In the genomic region with DNA sequence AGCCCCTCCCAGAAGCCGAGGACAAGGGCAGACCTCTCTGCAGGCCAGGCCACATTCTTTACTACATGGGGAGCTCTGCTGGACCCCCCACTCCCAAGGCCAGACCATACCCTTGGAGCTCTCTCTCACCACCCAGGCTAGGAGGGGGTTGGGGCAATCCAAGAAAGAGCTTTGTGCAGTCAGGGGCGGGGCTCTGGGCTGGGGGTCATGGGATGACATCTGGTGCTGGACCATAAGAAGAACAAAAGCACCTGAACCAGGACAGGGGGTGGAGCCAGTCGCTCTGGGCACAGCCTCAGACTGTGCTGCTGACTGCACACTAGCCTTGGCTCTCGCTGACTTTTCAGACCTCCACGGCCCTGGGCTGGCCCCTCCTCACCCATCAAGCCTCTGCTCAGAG, we compare ENCODE assay signal across 37 cellular contexts. TPM values are rescaled to one million over a fixed set of nuclear protein-coding genes. Genes with fewer than 3 reads are reported as not detected.
"Had no signal": no experiment of that assay in that cellular context is flagged by ENCODE, and none has a peak within 500 bp of the region (broad histone marks: within the 10 kb centered on the region; RNA-seq: fewer than 3 reads in every experiment).

No MANE protein-coding gene starts in this region.

- H3K9me3 Mint-ChIP-seq: activated CD4-positive, alpha-beta memory T cell treated with anti-CD3 and anti-CD28 coated beads, Interleukin-2, amount 10 ng/mL, durations not matched to agents 7 days and 5 days; activated CD4-positive, alpha-beta T cell treated with anti-CD3 and anti-CD28 coated beads, Interleukin-2, amount 10 ng/mL, durations not matched to agents 7 days and 5 days; activated naive CD4-positive, alpha-beta T cell treated with anti-CD3 and anti-CD28 coated beads, Interleukin-2, amount 10 ng/mL, durations not matched to agents 7 days and 5 days; activated naive CD4-positive, alpha-beta T cell treated with anti-CD3 and anti-CD28 coated beads, Interleukin-2, amount 50 U/mL, for 24 hours; activated T-cell treated with anti-CD3 and anti-CD28 coated beads, Interleukin-2, amount 50 U/mL, for 24 hours; activated T-helper 2 cell treated with anti-CD3 and anti-CD28 coated beads, Interferon-gamma antibody, Interleukin-2, Interleukin-4, amounts not matched to agents 10 μg/mL and 5 μg/mL and 100 μg/mL, durations not matched to agents 14 hours and 24 hours and 36 hours; central memory CD8-positive, alpha-beta T cell; T-helper 1 cell treated with Interleukin-12 subunit alpha and Interleukin-12 subunit beta and Interleukin-4 antibody, amounts not matched to agents 30 μg/mL and 1 μg/mL, for 36 hours; T-helper 2 cell treated with Interferon-gamma antibody and Interleukin-4, amounts not matched to agents 5 μg/mL and 100 μg/mL, for 36 hours had no signal

- ATAC-seq: activated CD4-positive, alpha-beta T cell treated with anti-CD3 and anti-CD28 coated beads for 36 hours; activated CD4-positive, CD25-positive, alpha-beta regulatory T cell treated with anti-CD3 and anti-CD28 coated beads, Interleukin-2, amount 50 U/mL, for 24 hours; activated CD8-positive, alpha-beta memory T cell treated with anti-CD3 and anti-CD28 coated beads, Interleukin-2, amount 10 ng/mL, durations not matched to agents 7 days and 5 days; activated CD8-positive, alpha-beta T cell treated with anti-CD3 and anti-CD28 coated beads, Interleukin-2, amount 10 ng/mL, durations not matched to agents 7 days and 5 days; WTC11 had no signal

- H3K27ac Mint-ChIP-seq: activated CD4-positive, alpha-beta memory T cell treated with anti-CD3 and anti-CD28 coated beads, Interleukin-2, amount 10 ng/mL, durations not matched to agents 7 days and 5 days; activated CD4-positive, alpha-beta T cell treated with anti-CD3 and anti-CD28 coated beads for 36 hours; activated CD4-positive, alpha-beta T cell treated with anti-CD3 and anti-CD28 coated beads, Interleukin-2, amount 10 ng/mL, durations not matched to agents 7 days and 5 days; activated CD8-positive, alpha-beta memory T cell treated with anti-CD3 and anti-CD28 coated beads, Interleukin-2, amount 10 ng/mL, durations not matched to agents 7 days and 5 days; activated CD8-positive, alpha-beta T cell treated with anti-CD3 and anti-CD28 coated beads, Interleukin-2, amount 10 ng/mL, durations not matched to agents 7 days and 5 days; activated naive CD4-positive, alpha-beta T cell treated with anti-CD3 and anti-CD28 coated beads, Interleukin-2, amount 10 ng/mL, durations not matched to agents 7 days and 5 days; activated naive CD4-positive, alpha-beta T cell treated with anti-CD3 and anti-CD28 coated beads, Interleukin-2, amount 50 U/mL, for 24 hours; activated naive CD8-positive, alpha-beta T cell; activated T-cell treated with anti-CD3 and anti-CD28 coated beads, Interleukin-2, amount 50 U/mL, for 24 hours; activated T-helper 2 cell treated with anti-CD3 and anti-CD28 coated beads, Interferon-gamma antibody, Interleukin-2, Interleukin-4, amounts not matched to agents 10 μg/mL and 5 μg/mL and 100 μg/mL, durations not matched to agents 14 hours and 24 hours and 36 hours; T-helper 1 cell treated with Interleukin-12 subunit alpha and Interleukin-12 subunit beta and Interleukin-4 antibody, amounts not matched to agents 30 μg/mL and 1 μg/mL, for 36 hours; T-helper 2 cell treated with Interferon-gamma antibody and Interleukin-4, amounts not matched to agents 5 μg/mL and 100 μg/mL, for 36 hours; WTC11 had no signal

- H3K27ac ChIP-seq: ascending aorta, cardiac muscle cell, VCaP had no signal

- H3K36me3 ChIP-seq: ascending aorta, cardiac muscle cell had no signal

- H3K4me3 ChIP-seq: ascending aorta, cardiac muscle cell had no signal

- H3K4me3 Mint-ChIP-seq: activated CD4-positive, alpha-beta memory T cell treated with anti-CD3 and anti-CD28 coated beads, Interleukin-2, amount 10 ng/mL, durations not matched to agents 7 days and 5 days; activated CD4-positive, alpha-beta T cell treated with anti-CD3 and anti-CD28 coated beads for 36 hours; activated CD4-positive, alpha-beta T cell treated with anti-CD3 and anti-CD28 coated beads, Interleukin-2, amount 10 ng/mL, durations not matched to agents 7 days and 5 days; activated CD8-positive, alpha-beta memory T cell treated with anti-CD3 and anti-CD28 coated beads, Interleukin-2, amount 10 ng/mL, durations not matched to agents 7 days and 5 days; activated CD8-positive, alpha-beta T cell treated with anti-CD3 and anti-CD28 coated beads, Interleukin-2, amount 10 ng/mL, durations not matched to agents 7 days and 5 days; activated naive CD4-positive, alpha-beta T cell treated with anti-CD3 and anti-CD28 coated beads, Interleukin-2, amount 10 ng/mL, durations not matched to agents 7 days and 5 days; activated naive CD4-positive, alpha-beta T cell treated with anti-CD3 and anti-CD28 coated beads, Interleukin-2, amount 50 U/mL, for 24 hours; activated naive CD8-positive, alpha-beta T cell; activated T-cell treated with anti-CD3 and anti-CD28 coated beads, Interleukin-2, amount 50 U/mL, for 24 hours; brain; central memory CD8-positive, alpha-beta T cell; T-helper 1 cell treated with Interleukin-12 subunit alpha and Interleukin-12 subunit beta and Interleukin-4 antibody, amounts not matched to agents 30 μg/mL and 1 μg/mL, for 36 hours; T-helper 2 cell treated with Interferon-gamma antibody and Interleukin-4, amounts not matched to agents 5 μg/mL and 100 μg/mL, for 36 hours; WTC11 had no signal

- H3K9me3 ChIP-seq: ascending aorta had no signal

- H3K36me3 Mint-ChIP-seq: activated CD8-positive, alpha-beta memory T cell treated with anti-CD3 and anti-CD28 coated beads, Interleukin-2, amount 10 ng/mL, durations not matched to agents 7 days and 5 days; activated naive CD4-positive, alpha-beta T cell treated with anti-CD3 and anti-CD28 coated beads, Interleukin-2, amount 10 ng/mL, durations not matched to agents 7 days and 5 days; activated naive CD4-positive, alpha-beta T cell treated with anti-CD3 and anti-CD28 coated beads, Interleukin-2, amount 50 U/mL, for 24 hours; activated naive CD8-positive, alpha-beta T cell; brain had no signal

- H3K27me3 Mint-ChIP-seq: activated CD4-positive, alpha-beta T cell treated with anti-CD3 and anti-CD28 coated beads for 36 hours; activated CD4-positive, alpha-beta T cell treated with anti-CD3 and anti-CD28 coated beads, Interleukin-2, amount 10 ng/mL, durations not matched to agents 7 days and 5 days; activated CD8-positive, alpha-beta memory T cell treated with anti-CD3 and anti-CD28 coated beads, Interleukin-2, amount 10 ng/mL, durations not matched to agents 7 days and 5 days; activated naive CD8-positive, alpha-beta T cell had no signal

- H3K4me1 Mint-ChIP-seq: activated CD4-positive, alpha-beta memory T cell treated with anti-CD3 and anti-CD28 coated beads, Interleukin-2, amount 10 ng/mL, durations not matched to agents 7 days and 5 days; activated CD4-positive, alpha-beta T cell treated with anti-CD3 and anti-CD28 coated beads for 36 hours; activated CD4-positive, alpha-beta T cell treated with anti-CD3 and anti-CD28 coated beads, Interleukin-2, amount 10 ng/mL, durations not matched to agents 7 days and 5 days; activated CD8-positive, alpha-beta memory T cell treated with anti-CD3 and anti-CD28 coated beads, Interleukin-2, amount 10 ng/mL, durations not matched to agents 7 days and 5 days; activated naive CD4-positive, alpha-beta T cell treated with anti-CD3 and anti-CD28 coated beads, Interleukin-2, amount 10 ng/mL, durations not matched to agents 7 days and 5 days; activated naive CD4-positive, alpha-beta T cell treated with anti-CD3 and anti-CD28 coated beads, Interleukin-2, amount 50 U/mL, for 24 hours; central memory CD8-positive, alpha-beta T cell; WTC11 had no signal

- H3K27me3 ChIP-seq: ascending aorta, cardiac muscle cell had no signal

- H3K4me1 ChIP-seq: ascending aorta had no signal

- DNase-seq: activated CD4-positive, alpha-beta memory T cell treated with anti-CD3 and anti-CD28 coated beads, Interleukin-2, amount 10 ng/mL, durations not matched to agents 7 days and 5 days; activated CD4-positive, alpha-beta T cell treated with anti-CD3 and anti-CD28 coated beads for 1 hour; activated CD4-positive, alpha-beta T cell treated with anti-CD3 and anti-CD28 coated beads for 36 hours; activated CD4-positive, alpha-beta T cell treated with anti-CD3 and anti-CD28 coated beads for 48 hours; activated CD4-positive, alpha-beta T cell treated with anti-CD3 and anti-CD28 coated beads, Interleukin-2, amount 10 ng/mL, durations not matched to agents 7 days and 5 days; activated CD4-positive, alpha-beta T cell treated with anti-CD3 and anti-CD28 coated beads, Interleukin-2, amount 50 U/mL, for 48 hours; activated CD4-positive, CD25-positive, alpha-beta regulatory T cell; activated CD8-positive, alpha-beta memory T cell treated with anti-CD3 and anti-CD28 coated beads for 24 hours; activated CD8-positive, alpha-beta memory T cell treated with anti-CD3 and anti-CD28 coated beads, Interleukin-2, amount 10 ng/mL, durations not matched to agents 7 days and 5 days; activated CD8-positive, alpha-beta memory T cell treated with anti-CD3 and anti-CD28 coated beads, Interleukin-2, amount 50 U/mL, for 48 hours; activated CD8-positive, alpha-beta T cell treated with anti-CD3 and anti-CD28 coated beads, Interleukin-2, amount 10 ng/mL, durations not matched to agents 7 days and 5 days; activated effector memory CD4-positive, alpha-beta T cell treated with Interleukin-2 at 50 U/mL for 16 hours; activated gamma-delta T cell; activated naive CD4-positive, alpha-beta T cell treated with anti-CD3 and anti-CD28 coated beads, Interleukin-2, amount 10 ng/mL, durations not matched to agents 7 days and 5 days; activated naive CD4-positive, alpha-beta T cell treated with Interleukin-2 at 50 U/mL for 16 hours; activated T-cell treated with anti-CD3 and anti-CD28 coated beads, Interleukin-2, amount 50 U/mL, for 24 hours; activated T-cell treated with anti-CD3 and anti-CD28 coated beads, Interleukin-2, amount 50 U/mL, for 48 hours; amygdala; anterior cingulate cortex; caudate nucleus; cerebellar nuclear complex; T-helper 1 cell; T-helper 2 cell; T-helper 9 cell had no signal

RNA-seq across cellular contexts. Expression of a gene that starts 23.1 kb away (rescaled TPM):
- total RNA-seq: activated CD4-positive, alpha-beta memory T cell treated with anti-CD3 and anti-CD28 coated beads, Interleukin-2, amount 10 ng/mL, durations not matched to agents 7 days and 5 days; activated CD4-positive, alpha-beta T cell treated with anti-CD3 and anti-CD28 coated beads for 36 hours; activated CD4-positive, alpha-beta T cell treated with anti-CD3 and anti-CD28 coated beads, Interleukin-2, amount 10 ng/mL, durations not matched to agents 7 days and 5 days; activated CD8-positive, alpha-beta memory T cell treated with anti-CD3 and anti-CD28 coated beads, Interleukin-2, amount 10 ng/mL, durations not matched to agents 7 days and 5 days; activated CD8-positive, alpha-beta T cell treated with anti-CD3 and anti-CD28 coated beads, Interleukin-2, amount 10 ng/mL, durations not matched to agents 7 days and 5 days; activated T-helper 2 cell treated with anti-CD3 and anti-CD28 coated beads, Interferon-gamma antibody, Interleukin-2, Interleukin-4, amounts not matched to agents 10 μg/mL and 5 μg/mL and 100 μg/mL, durations not matched to agents 14 hours and 24 hours and 36 hours; cardiac muscle cell; chondrocyte had no signal
- polyA plus RNA-seq: cardiac muscle cell had no signal
